In the genomic region with DNA sequence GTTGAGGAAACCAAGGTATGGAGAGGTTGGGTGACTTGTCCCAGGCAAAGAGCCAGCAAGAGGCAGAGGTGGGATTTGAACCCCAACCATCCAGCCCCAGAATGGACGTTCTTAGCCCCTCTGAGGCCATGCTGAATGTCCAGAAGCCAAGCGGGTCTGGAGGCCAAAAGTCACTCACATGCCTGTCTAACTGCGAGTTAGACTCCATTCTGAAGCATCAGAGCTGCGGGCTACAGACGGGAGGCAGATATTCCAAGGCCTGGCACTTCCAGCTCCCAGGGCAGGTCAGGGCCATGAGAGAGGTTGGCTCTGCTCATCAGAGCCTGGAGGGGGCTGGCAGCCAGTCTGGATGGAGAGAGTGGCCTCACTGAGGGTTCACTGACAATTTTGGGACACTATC, we compare ENCODE assay signal across 21 cellular contexts.
DNase-seq lines count a peak whose midpoint lies in the region; ATAC-seq and TF ChIP-seq lines count a peak whose summit lies in the region.
"Had no signal": no experiment of that assay in that cellular context is flagged by ENCODE, and none has a peak within 500 bp of the region (broad histone marks: within the 10 kb centered on the region; RNA-seq: fewer than 3 reads in every experiment).

No MANE protein-coding gene starts in this region.

- H3K4me3 ChIP-seq in right atrium auricular region, result no peak overlapping the region
- H3K4me3 ChIP-seq: K562, SJCRH30 had no signal

- H3K36me3 ChIP-seq in right atrium auricular region, result no peaks in the 10 kb centered on the region
- H3K36me3 ChIP-seq: SJCRH30 had no signal

- H3K27ac Mint-ChIP-seq in chondrocyte (ENCODE audit: unreplicated experiment) (no peak overlapping the region), osteocyte (ENCODE audit: unreplicated experiment) (no peak overlapping the region)

- H3K9me3 Mint-ChIP-seq in chondrocyte (ENCODE audit: low read depth), result peaks cover 32% of the 10 kb centered on the region
- peaks cover 38% of the 10 kb centered on the region for H3K9me3 Mint-ChIP-seq in osteocyte (ENCODE audit: unreplicated experiment)

- no peaks in the 10 kb centered on the region for H3K36me3 Mint-ChIP-seq in chondrocyte (ENCODE audit: low read depth)
- no peaks in the 10 kb centered on the region for H3K36me3 Mint-ChIP-seq in osteocyte (ENCODE audit: unreplicated experiment)

- H3K27me3 ChIP-seq in right atrium auricular region, result no peaks in the 10 kb centered on the region

- H3K4me1 ChIP-seq in right atrium auricular region, result no peaks in the 10 kb centered on the region
- H3K4me1 ChIP-seq: SJCRH30 had no signal

- intact Hi-C loops in Right ventricle myocardium inferior (cut with DNase I), result no loop called here

- H3K4me1 Mint-ChIP-seq in chondrocyte (ENCODE audit: low read depth), result no peaks in the 10 kb centered on the region
- no peaks in the 10 kb centered on the region for H3K4me1 Mint-ChIP-seq in osteocyte (ENCODE audit: unreplicated experiment)

- H3K4me3 Mint-ChIP-seq in chondrocyte (ENCODE audit: unreplicated experiment) (no peak overlapping the region), osteocyte (ENCODE audit: unreplicated experiment) (no peak overlapping the region)

- no peaks in the 10 kb centered on the region for H3K9me3 ChIP-seq in right atrium auricular region
- H3K9me3 ChIP-seq: SJCRH30 had no signal

- peak; percentile 21 for DNase-seq in right atrium auricular region (ENCODE audit: low spot score)
- DNase-seq in Right ventricle myocardium inferior (ENCODE audit: missing footprints), result no peak
- DNase-seq in chondrocyte (ENCODE audit: low spot score), result peak; percentile 59
- peak; percentile 66 for DNase-seq in osteocyte (ENCODE audit: extremely low spot score, unreplicated experiment)
- DNase-seq in ureter (ENCODE audit: low spot score), result peak; percentile 10
- no peak for DNase-seq in NCI-H1048 (lab: John Stamatoyannopoulos, UW)
- DNase-seq: ACHN; AML-193; COR-L47; DMS153; NCI-H1417; NCI-H187 treated with DMSO at 0.1 percent for 48 hours; NCI-H2171; NCI-H446; NK-92 treated with Interleukin-12 subunit alpha and Interleukin-12 subunit beta, amount 100 ng/mL, for 24 hours; RPMI8226 had no signal

- ATAC-seq in Right ventricle myocardium inferior (no peak), GM21390 (IDR thresholded peaks at IDR 0.05; ENCODE audit: unreplicated experiment) (no peak), HG03280 (IDR thresholded peaks at IDR 0.05; ENCODE audit: unreplicated experiment) (no peak)
- ATAC-seq: K562 had no signal

- no peak overlapping the region for H3K27ac ChIP-seq in right atrium auricular region
- H3K27ac ChIP-seq: HL-60, SJCRH30 had no signal

- TF ChIP-seq CTCF in right atrium auricular region (IDR thresholded peaks at IDR 0.05), result no peak
- TF ChIP-seq CTCF in chondrocyte (IDR thresholded peaks at IDR 0.05), result no peak
- no peak for TF ChIP-seq CTCF in osteocyte (IDR thresholded peaks at IDR 0.05)

- H3K27me3 Mint-ChIP-seq in chondrocyte (ENCODE audit: low read depth) (no peaks in the 10 kb centered on the region), osteocyte (ENCODE audit: unreplicated experiment) (no peaks in the 10 kb centered on the region)

Comparison
In these comparisons a context has a peak if more than half of its experiments do, and no peak if none do; other contexts are left out.
1. DNase-seq: peak in right atrium auricular region (single experiment), chondrocyte (single experiment), osteocyte (single experiment) and ureter (single experiment); none in Right ventricle myocardium inferior (single experiment) and NCI-H1048 (single experiment).